ENCODE assay signal across 8 cellular contexts in the genomic region with DNA sequence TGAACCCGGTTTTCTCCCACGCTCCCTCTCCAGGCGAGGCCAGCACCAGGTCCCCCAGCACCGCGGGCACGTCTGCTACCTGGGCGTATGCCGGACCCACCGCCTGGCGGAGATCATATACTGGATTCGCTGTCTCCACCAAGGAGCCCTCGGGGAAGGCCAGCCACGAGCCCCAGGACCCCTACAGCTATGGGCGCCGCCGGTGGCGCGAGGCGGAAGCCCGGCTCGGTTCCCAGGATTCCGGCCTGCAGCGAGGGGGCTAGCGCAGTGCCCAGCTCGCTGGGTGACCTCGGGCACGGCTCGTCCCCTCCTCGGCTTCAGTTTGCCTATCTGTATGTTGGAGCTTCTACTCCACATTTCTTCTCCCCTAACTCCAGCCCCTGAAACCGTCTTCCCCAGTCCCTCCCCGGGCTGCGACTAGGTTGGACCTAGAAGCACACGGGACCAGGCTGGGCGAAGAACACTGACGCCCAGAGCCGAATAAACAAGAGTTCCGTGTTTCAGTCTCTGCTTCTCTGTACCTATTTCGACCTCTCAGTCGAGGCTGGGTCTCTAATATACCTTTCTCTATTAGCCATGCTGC. TPM values are rescaled to one million over a fixed set of nuclear protein-coding genes. Genes with fewer than 3 reads are reported as not detected.
DNase-seq lines count a peak whose midpoint lies in the region; FAIRE-seq and TF ChIP-seq lines count a peak whose summit lies in the region.

No MANE protein-coding gene starts in this region.

- peaks cover 8% of the 10 kb centered on the region for H3K36me3 Mint-ChIP-seq in activated naive CD4-positive, alpha-beta T cell treated with anti-CD3 and anti-CD28 coated beads, Interleukin-2, amount 50 U/mL, for 24 hours

- H3K27ac Mint-ChIP-seq in activated naive CD4-positive, alpha-beta T cell treated with anti-CD3 and anti-CD28 coated beads, Interleukin-2, amount 50 U/mL, for 24 hours: peak overlapping the region; percentile 89

- no peak for DNase-seq in activated naive CD4-positive, alpha-beta T cell (lab: John Stamatoyannopoulos, UW)
- DNase-seq in SK-N-DZ (ENCODE audit: low spot score): no peak
- no peak for DNase-seq in ureter (ENCODE audit: low spot score)
- DNase-seq in H54 (ENCODE audit: insufficient read length, low spot score): no peak
- DNase-seq in activated CD8-positive, alpha-beta memory T cell treated with anti-CD3 and anti-CD28 coated beads, Interleukin-2, amount 50 U/mL, for 48 hours: no peak

- H3K4me3 Mint-ChIP-seq in activated naive CD4-positive, alpha-beta T cell treated with anti-CD3 and anti-CD28 coated beads, Interleukin-2, amount 50 U/mL, for 24 hours: peak overlapping the region; percentile 82

- no peak for TF ChIP-seq POLR2A in H54 (IDR thresholded peaks at IDR 0.05; ENCODE audit: low read depth, low read length)

- peaks cover 20% of the 10 kb centered on the region for H3K36me3 ChIP-seq in ectodermal cell (ENCODE audit: control insufficient read depth, insufficient read depth, low read length)
- H3K36me3 ChIP-seq in mucosa of stomach (ENCODE audit: control insufficient read depth, insufficient read depth, low read length): no peaks in the 10 kb centered on the region

- H3K27me3 ChIP-seq in ectodermal cell (ENCODE audit: control insufficient read depth, insufficient read depth, low read length, poor library complexity, severe bottlenecking) (no peaks in the 10 kb centered on the region), mucosa of stomach (ENCODE audit: control insufficient read depth, insufficient read depth, low read length) (peaks cover 24% of the 10 kb centered on the region)

- H3K4me3 ChIP-seq in ectodermal cell (ENCODE audit: insufficient read depth, low read depth, low read length) (peak overlapping the region; percentile 69), mucosa of stomach (ENCODE audit: low read length) (peak overlapping the region; percentile 40)

- peak overlapping the region; percentile 17 for H3K27ac ChIP-seq in ectodermal cell (ENCODE audit: insufficient read depth, low read depth, low read length, poor library complexity, severe bottlenecking)

- 87 to 90% methylated on average over 39 of the region's 39 CpGs for WGBS in ectodermal cell, 2 experiments

- H3K9me3 ChIP-seq in ectodermal cell (ENCODE audit: control insufficient read depth, low read length) (no peaks in the 10 kb centered on the region), mucosa of stomach (ENCODE audit: control insufficient read depth, low read length) (no peaks in the 10 kb centered on the region)

- H3K9ac ChIP-seq in mucosa of stomach (ENCODE audit: low read length): peak overlapping the region; percentile 69

- H3K27me3 Mint-ChIP-seq in activated naive CD4-positive, alpha-beta T cell treated with anti-CD3 and anti-CD28 coated beads, Interleukin-2, amount 50 U/mL, for 24 hours: peaks cover 6% of the 10 kb centered on the region

- FAIRE-seq in H54 (lab: Jason Lieb, UNC): no peak

- peaks cover 3% of the 10 kb centered on the region for H3K4me1 ChIP-seq in ectodermal cell (ENCODE audit: control insufficient read depth, insufficient read depth, low read length)
- peaks cover 16% of the 10 kb centered on the region for H3K4me1 ChIP-seq in mucosa of stomach (ENCODE audit: control insufficient read depth, insufficient read depth, low read length)

- H3K4me1 Mint-ChIP-seq in activated naive CD4-positive, alpha-beta T cell treated with anti-CD3 and anti-CD28 coated beads, Interleukin-2, amount 50 U/mL, for 24 hours: peaks cover 28% of the 10 kb centered on the region

- no peaks in the 10 kb centered on the region for H3K9me3 Mint-ChIP-seq in activated naive CD4-positive, alpha-beta T cell treated with anti-CD3 and anti-CD28 coated beads, Interleukin-2, amount 50 U/mL, for 24 hours

RNA-seq across cellular contexts. Expression of a gene that starts 0.8 kb away (rescaled TPM):
- polyA plus RNA-seq in ectodermal cell (2013, experiment 1 of 4): 133 TPM
- polyA plus RNA-seq in ectodermal cell (2013, experiment 2 of 4): 141 TPM
- 97.6 TPM for polyA plus RNA-seq in ectodermal cell (2013, experiment 3 of 4)
- polyA plus RNA-seq in ectodermal cell (2013, experiment 4 of 4): 112 TPM
- 28.3 and 32.8 TPM in 2 replicates for polyA plus RNA-seq in SK-N-DZ (2014; cell fraction: cytosol; rRNA removed)
- 148 and 189 TPM in 2 replicates for polyA plus RNA-seq in SK-N-DZ (2014; cell fraction: nucleus; rRNA removed)
- 3.1 TPM for total RNA-seq in ureter

RNA-seq across cellular contexts. Expression of a gene that starts 0.8 kb away (rescaled TPM):
- 11.4 TPM for polyA plus RNA-seq in ectodermal cell (2013, experiment 1 of 4)
- polyA plus RNA-seq in ectodermal cell (2013, experiment 2 of 4): 8.3 TPM
- 6.7 TPM for polyA plus RNA-seq in ectodermal cell (2013, experiment 3 of 4)
- 6.9 TPM for polyA plus RNA-seq in ectodermal cell (2013, experiment 4 of 4)
- polyA plus RNA-seq in SK-N-DZ (2014; cell fraction: cytosol; rRNA removed): 5.0 and 5.4 TPM in 2 replicates
- polyA plus RNA-seq in SK-N-DZ (2014; cell fraction: nucleus; rRNA removed): 48.1 and 54.9 TPM in 2 replicates
- 4.1 TPM for total RNA-seq in ureter

RNA-seq across cellular contexts. Expression of a gene that starts 13.1 kb away (rescaled TPM):
- 541 TPM for polyA plus RNA-seq in ectodermal cell (2013, experiment 1 of 4)
- 508 TPM for polyA plus RNA-seq in ectodermal cell (2013, experiment 2 of 4)
- 488 TPM for polyA plus RNA-seq in ectodermal cell (2013, experiment 3 of 4)
- 532 TPM for polyA plus RNA-seq in ectodermal cell (2013, experiment 4 of 4)
- 454 and 480 TPM in 2 replicates for polyA plus RNA-seq in SK-N-DZ (2014; cell fraction: cytosol; rRNA removed)
- polyA plus RNA-seq in SK-N-DZ (2014; cell fraction: nucleus; rRNA removed): 349 and 359 TPM in 2 replicates
- total RNA-seq in ureter: 166 TPM

RNA-seq across cellular contexts. Expression of a gene that starts 24.4 kb away (rescaled TPM):
- polyA plus RNA-seq in ectodermal cell (2013, experiment 1 of 4): 111 TPM
- polyA plus RNA-seq in ectodermal cell (2013, experiment 2 of 4): 104 TPM
- polyA plus RNA-seq in ectodermal cell (2013, experiment 3 of 4): 111 TPM
- polyA plus RNA-seq in ectodermal cell (2013, experiment 4 of 4): 129 TPM
- 3.4 and 4.0 TPM in 2 replicates for polyA plus RNA-seq in SK-N-DZ (2014; cell fraction: cytosol; rRNA removed)
- 3.1 and 6.2 TPM in 2 replicates for polyA plus RNA-seq in SK-N-DZ (2014; cell fraction: nucleus; rRNA removed)
- total RNA-seq in ureter: 12.6 TPM

RNA-seq across cellular contexts. Expression of a gene that starts 24.5 kb away (rescaled TPM):
- 106 TPM for polyA plus RNA-seq in ectodermal cell (2013, experiment 1 of 4)
- polyA plus RNA-seq in ectodermal cell (2013, experiment 2 of 4): 108 TPM
- 84.3 TPM for polyA plus RNA-seq in ectodermal cell (2013, experiment 3 of 4)
- polyA plus RNA-seq in ectodermal cell (2013, experiment 4 of 4): 78.5 TPM
- polyA plus RNA-seq in SK-N-DZ (2014; cell fraction: cytosol; rRNA removed): 25.6 and 32.7 TPM in 2 replicates
- polyA plus RNA-seq in SK-N-DZ (2014; cell fraction: nucleus; rRNA removed): 30.2 and 41.0 TPM in 2 replicates
- total RNA-seq in ureter: 108 TPM
